Comparison of ENCODE assay signal across 16 cellular contexts in the genomic region with DNA sequence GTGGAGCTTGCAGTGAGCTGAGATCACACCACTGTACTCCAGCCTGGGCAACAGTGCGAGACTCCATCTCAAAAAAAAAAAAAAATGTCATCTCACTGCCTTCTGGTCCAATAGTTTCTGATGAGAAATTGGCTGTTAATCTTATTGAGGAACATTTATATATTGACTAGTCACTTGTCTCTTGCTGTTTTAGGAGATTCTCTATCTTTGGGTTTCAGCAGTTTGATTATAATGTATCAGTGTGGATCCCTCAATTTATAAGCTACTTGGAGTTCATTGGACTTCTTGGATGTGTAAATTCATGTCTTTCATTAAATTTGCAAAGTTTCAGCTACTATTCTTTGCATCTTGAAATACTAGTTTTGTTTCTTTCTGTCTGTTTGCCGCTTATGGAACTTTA. TPM values are rescaled to one million over a fixed set of nuclear protein-coding genes. Genes with fewer than 3 reads are reported as not detected.
DNase-seq lines count a peak whose midpoint lies in the region; ATAC-seq and TF ChIP-seq lines count a peak whose summit lies in the region.
"Had no signal": no experiment of that assay in that cellular context is flagged by ENCODE, and none has a peak within 500 bp of the region (broad histone marks: within the 10 kb centered on the region; RNA-seq: fewer than 3 reads in every experiment).

No MANE protein-coding gene starts in this region.

- no peaks in the 10 kb centered on the region for H3K79me1 ChIP-seq in trophoblast cell (ENCODE audit: low read length)

- H3K23ac ChIP-seq in trophoblast cell (ENCODE audit: low read length) = no peak overlapping the region

- H3K9me3 ChIP-seq in trophoblast cell (ENCODE audit: insufficient read depth, low read depth, low read length) = peaks cover 3% of the 10 kb centered on the region

- H4K91ac ChIP-seq in trophoblast cell (ENCODE audit: low read depth, low read length) = no peak overlapping the region

- H3K27ac Mint-ChIP-seq in activated CD8-positive, alpha-beta T cell treated with anti-CD3 and anti-CD28 coated beads for 36 hours = peak overlapping the region; percentile 27
- no peak overlapping the region for H3K27ac Mint-ChIP-seq in activated CD8-positive, alpha-beta T cell treated with anti-CD3 and anti-CD28 coated beads, Interleukin-2, amount 10 ng/mL, durations not matched to agents 7 days and 5 days
- H3K27ac Mint-ChIP-seq in activated naive CD8-positive, alpha-beta T cell treated with anti-CD3 and anti-CD28 coated beads, Interleukin-2, amount 50 U/mL, for 24 hours = peak overlapping the region; percentile 6
- no peak overlapping the region for H3K27ac Mint-ChIP-seq in activated naive CD8-positive, alpha-beta T cell treated with anti-CD3 and anti-CD28 coated beads for 36 hours
- peak overlapping the region; percentile 72 for H3K27ac Mint-ChIP-seq in central memory CD8-positive, alpha-beta T cell (ENCODE audit: low read depth)
- H3K27ac Mint-ChIP-seq: H9 had no signal

- no peak overlapping the region for H2BK5ac ChIP-seq in trophoblast cell (ENCODE audit: low read depth, low read length, poor library complexity)

- TF ChIP-seq CTCF in activated CD8-positive, alpha-beta T cell treated with anti-CD3 and anti-CD28 coated beads for 36 hours (IDR thresholded peaks at IDR 0.05) = no peak

- no peak overlapping the region for H3K18ac ChIP-seq in trophoblast cell (ENCODE audit: low read length)

- no peak overlapping the region for H2BK120ac ChIP-seq in trophoblast cell (ENCODE audit: insufficient read depth, low read length, poor library complexity)

- H3K9me3 Mint-ChIP-seq in activated CD8-positive, alpha-beta T cell treated with anti-CD3 and anti-CD28 coated beads for 36 hours = peaks cover 17% of the 10 kb centered on the region
- H3K9me3 Mint-ChIP-seq in activated CD8-positive, alpha-beta T cell treated with anti-CD3 and anti-CD28 coated beads, Interleukin-2, amount 10 ng/mL, durations not matched to agents 7 days and 5 days (ENCODE audit: insufficient read depth) = peaks cover 12% of the 10 kb centered on the region
- H3K9me3 Mint-ChIP-seq in activated naive CD8-positive, alpha-beta T cell treated with anti-CD3 and anti-CD28 coated beads, Interleukin-2, amount 50 U/mL, for 24 hours = peaks cover 11% of the 10 kb centered on the region
- peaks cover 21% of the 10 kb centered on the region for H3K9me3 Mint-ChIP-seq in activated naive CD8-positive, alpha-beta T cell treated with anti-CD3 and anti-CD28 coated beads for 36 hours
- H3K9me3 Mint-ChIP-seq in central memory CD8-positive, alpha-beta T cell = peaks cover 6% of the 10 kb centered on the region

- peaks cover 64% of the 10 kb centered on the region for H3K36me3 Mint-ChIP-seq in activated CD8-positive, alpha-beta T cell treated with anti-CD3 and anti-CD28 coated beads for 36 hours (ENCODE audit: low read depth)
- H3K36me3 Mint-ChIP-seq in activated CD8-positive, alpha-beta T cell treated with anti-CD3 and anti-CD28 coated beads, Interleukin-2, amount 10 ng/mL, durations not matched to agents 7 days and 5 days (ENCODE audit: low read depth) = peaks cover 78% of the 10 kb centered on the region
- peaks cover 59% of the 10 kb centered on the region for H3K36me3 Mint-ChIP-seq in activated naive CD8-positive, alpha-beta T cell treated with anti-CD3 and anti-CD28 coated beads, Interleukin-2, amount 50 U/mL, for 24 hours (ENCODE audit: low read depth)
- H3K36me3 Mint-ChIP-seq in activated naive CD8-positive, alpha-beta T cell treated with anti-CD3 and anti-CD28 coated beads for 36 hours = peaks cover 73% of the 10 kb centered on the region
- H3K36me3 Mint-ChIP-seq in central memory CD8-positive, alpha-beta T cell (ENCODE audit: insufficient read depth) = peaks cover 64% of the 10 kb centered on the region

- no peak overlapping the region for H4K12ac ChIP-seq in trophoblast cell (ENCODE audit: low read depth, low read length)

- H2AFZ ChIP-seq in trophoblast cell (ENCODE audit: insufficient read depth, low read length, poor library complexity) = no peak overlapping the region

- no peak overlapping the region for H3K4me3 Mint-ChIP-seq in activated CD8-positive, alpha-beta T cell treated with anti-CD3 and anti-CD28 coated beads for 36 hours
- no peak overlapping the region for H3K4me3 Mint-ChIP-seq in activated CD8-positive, alpha-beta T cell treated with anti-CD3 and anti-CD28 coated beads, Interleukin-2, amount 10 ng/mL, durations not matched to agents 7 days and 5 days
- H3K4me3 Mint-ChIP-seq in activated naive CD8-positive, alpha-beta T cell treated with anti-CD3 and anti-CD28 coated beads, Interleukin-2, amount 50 U/mL, for 24 hours = no peak overlapping the region
- H3K4me3 Mint-ChIP-seq in activated naive CD8-positive, alpha-beta T cell treated with anti-CD3 and anti-CD28 coated beads for 36 hours = no peak overlapping the region
- H3K4me3 Mint-ChIP-seq in central memory CD8-positive, alpha-beta T cell = no peak overlapping the region
- H3K4me3 Mint-ChIP-seq: CD14-positive monocyte; CD4-positive, alpha-beta memory T cell; H9 had no signal

- no peak overlapping the region for H3K4me3 ChIP-seq in trophoblast cell (ENCODE audit: low read depth, low read length)
- H3K4me3 ChIP-seq: BLaER1 had no signal

- H3K79me2 ChIP-seq in trophoblast cell (ENCODE audit: control insufficient read depth, insufficient read depth, low read length, poor library complexity) = no peaks in the 10 kb centered on the region

- ATAC-seq in activated CD8-positive, alpha-beta T cell treated with anti-CD3 and anti-CD28 coated beads for 36 hours = no peak
- no peak for ATAC-seq in activated CD8-positive, alpha-beta T cell treated with anti-CD3 and anti-CD28 coated beads, Interleukin-2, amount 10 ng/mL, durations not matched to agents 7 days and 5 days
- ATAC-seq in activated naive CD8-positive, alpha-beta T cell treated with anti-CD3 and anti-CD28 coated beads, Interleukin-2, amount 50 U/mL, for 24 hours = no peak
- ATAC-seq in central memory CD8-positive, alpha-beta T cell (replicated peaks; ENCODE audit: extremely low read depth, poor library complexity, severe bottlenecking) = no peak
- ATAC-seq in GM18519 (IDR thresholded peaks at IDR 0.05; ENCODE audit: low FRiP score, unreplicated experiment) = no peak

- DNase-seq in activated CD8-positive, alpha-beta T cell treated with anti-CD3 and anti-CD28 coated beads for 36 hours = no peak
- DNase-seq in activated CD8-positive, alpha-beta T cell treated with anti-CD3 and anti-CD28 coated beads, Interleukin-2, amount 10 ng/mL, durations not matched to agents 7 days and 5 days = no peak
- no peak for DNase-seq in activated naive CD8-positive, alpha-beta T cell treated with anti-CD3 and anti-CD28 coated beads, Interleukin-2, amount 50 U/mL, for 24 hours
- DNase-seq in activated naive CD8-positive, alpha-beta T cell treated with anti-CD3 and anti-CD28 coated beads for 36 hours = no peak
- DNase-seq in OCI-M1 (lab: John Stamatoyannopoulos, UW) = peak; percentile 10
- no peak for DNase-seq in central memory CD8-positive, alpha-beta T cell (ENCODE audit: low spot score in 2 of 2)
- no peak for DNase-seq in trophoblast cell
- DNase-seq: 8988T; CD4-positive, alpha-beta memory T cell; DMS 273 treated with DMSO at 0.1 percent for 48 hours; H9 had no signal

- H3K36me3 ChIP-seq in trophoblast cell (ENCODE audit: control insufficient read depth in 1 of 2, insufficient read depth in 2 of 2, low read length in 2 of 2) = peaks cover 41 to 43% of the 10 kb centered on the region in 2 experiments

- H3K4ac ChIP-seq in trophoblast cell (ENCODE audit: low read depth, low read length) = no peak overlapping the region

- no peak overlapping the region for H4K8ac ChIP-seq in trophoblast cell (ENCODE audit: low read depth, low read length)

- H3K4me2 ChIP-seq in trophoblast cell (ENCODE audit: low read length) = no peak overlapping the region
- H3K4me2 ChIP-seq: BLaER1 had no signal

- no peak overlapping the region for H3K27ac ChIP-seq in trophoblast cell (ENCODE audit: low read depth, low read length)
- H3K27ac ChIP-seq: BLaER1 had no signal

- WGBS in trophoblast cell (ENCODE audit: extremely low coverage, insufficient coverage, insufficient read length) = no CpG with 5 or more reads among the region's 2 CpGs

- no peak overlapping the region for H2AK5ac ChIP-seq in trophoblast cell (ENCODE audit: low read length)

- peaks cover 40% of the 10 kb centered on the region for H3K4me1 Mint-ChIP-seq in activated CD8-positive, alpha-beta T cell treated with anti-CD3 and anti-CD28 coated beads for 36 hours (ENCODE audit: low read depth)
- peaks cover 22% of the 10 kb centered on the region for H3K4me1 Mint-ChIP-seq in activated CD8-positive, alpha-beta T cell treated with anti-CD3 and anti-CD28 coated beads, Interleukin-2, amount 10 ng/mL, durations not matched to agents 7 days and 5 days (ENCODE audit: low read depth)
- H3K4me1 Mint-ChIP-seq in activated naive CD8-positive, alpha-beta T cell treated with anti-CD3 and anti-CD28 coated beads, Interleukin-2, amount 50 U/mL, for 24 hours = peaks cover 34% of the 10 kb centered on the region
- H3K4me1 Mint-ChIP-seq in activated naive CD8-positive, alpha-beta T cell treated with anti-CD3 and anti-CD28 coated beads for 36 hours = peaks cover 18% of the 10 kb centered on the region
- peaks cover 42% of the 10 kb centered on the region for H3K4me1 Mint-ChIP-seq in central memory CD8-positive, alpha-beta T cell
- H3K4me1 Mint-ChIP-seq: CD14-positive monocyte, H9 had no signal

- H3K14ac ChIP-seq in trophoblast cell (ENCODE audit: low read length) = no peak overlapping the region

- no peaks in the 10 kb centered on the region for H3K27me3 Mint-ChIP-seq in activated CD8-positive, alpha-beta T cell treated with anti-CD3 and anti-CD28 coated beads for 36 hours
- no peaks in the 10 kb centered on the region for H3K27me3 Mint-ChIP-seq in activated CD8-positive, alpha-beta T cell treated with anti-CD3 and anti-CD28 coated beads, Interleukin-2, amount 10 ng/mL, durations not matched to agents 7 days and 5 days (ENCODE audit: low read depth)
- H3K27me3 Mint-ChIP-seq in activated naive CD8-positive, alpha-beta T cell treated with anti-CD3 and anti-CD28 coated beads, Interleukin-2, amount 50 U/mL, for 24 hours = no peaks in the 10 kb centered on the region
- no peaks in the 10 kb centered on the region for H3K27me3 Mint-ChIP-seq in activated naive CD8-positive, alpha-beta T cell treated with anti-CD3 and anti-CD28 coated beads for 36 hours
- no peaks in the 10 kb centered on the region for H3K27me3 Mint-ChIP-seq in central memory CD8-positive, alpha-beta T cell
- H3K27me3 Mint-ChIP-seq: CD4-positive, alpha-beta memory T cell had no signal

- H3K9ac ChIP-seq in trophoblast cell (ENCODE audit: low read length) = no peak overlapping the region
- H3K9ac ChIP-seq: BLaER1 had no signal

- H2BK12ac ChIP-seq in trophoblast cell (ENCODE audit: low read length) = no peak overlapping the region

- no peaks in the 10 kb centered on the region for H3K27me3 ChIP-seq in trophoblast cell (ENCODE audit: insufficient read depth, low read length)
- H3K27me3 ChIP-seq: BLaER1 had no signal

- CTCF ChIA-PET in activated CD8-positive, alpha-beta T cell treated with anti-CD3 and anti-CD28 coated beads for 36 hours (lab: Charles Lee) = interaction anchor here (0.8 to 1.5 kb wide), 2 partner anchors 11 to 56 kb away, joined by 3 to 8 read pairs; a partner anchor contains a TSS
- CTCF ChIA-PET in activated CD8-positive, alpha-beta T cell treated with anti-CD3 and anti-CD28 coated beads, Interleukin-2, amount 10 ng/mL, durations not matched to agents 7 days and 5 days (lab: Charles Lee) = interaction anchor here (0.9 to 1.2 kb wide), 2 partner anchors 11 to 17 kb away, joined by 3 to 10 read pairs; a partner anchor contains a TSS

- intact Hi-C loops in activated CD8-positive, alpha-beta T cell treated with anti-CD3 and anti-CD28 coated beads for 36 hours (cut with micrococcal nuclease) = no loop called here

- POLR2A ChIA-PET in activated CD8-positive, alpha-beta T cell treated with anti-CD3 and anti-CD28 coated beads for 36 hours (lab: Charles Lee) = interaction anchor here (1.2 to 1.8 kb wide), 2 partner anchors 10 to 11 kb away, joined by 5 read pairs; a partner anchor contains a TSS
- POLR2A ChIA-PET in activated CD8-positive, alpha-beta T cell treated with anti-CD3 and anti-CD28 coated beads, Interleukin-2, amount 10 ng/mL, durations not matched to agents 7 days and 5 days (lab: Charles Lee) = no interaction called here

- H3K4me1 ChIP-seq in trophoblast cell (ENCODE audit: control insufficient read depth in 1 of 2, insufficient read depth in 2 of 2, low read length in 2 of 2) = no peaks in the 10 kb centered on the region
- H3K4me1 ChIP-seq: BLaER1 had no signal

RNA-seq across cellular contexts. Expression of a gene that starts 11.2 kb away (rescaled TPM):
- 10 to 100 TPM; 22.4 to 22.5 TPM for total RNA-seq in activated CD8-positive, alpha-beta T cell treated with anti-CD3 and anti-CD28 coated beads for 36 hours
- 10 to 100 TPM; 38.6 to 43.5 TPM for total RNA-seq in activated CD8-positive, alpha-beta T cell treated with anti-CD3 and anti-CD28 coated beads, Interleukin-2, amount 10 ng/mL, durations not matched to agents 7 days and 5 days
- total RNA-seq in activated naive CD8-positive, alpha-beta T cell treated with anti-CD3 and anti-CD28 coated beads for 36 hours = 10 to 100 TPM; 22.0 to 22.1 TPM
- polyA plus RNA-seq in trophoblast cell (2013) = 13.5 and 15.2 TPM in 2 replicates

RNA-seq across cellular contexts. Expression of a gene that starts 11.2 kb away (rescaled TPM):
- total RNA-seq in activated CD8-positive, alpha-beta T cell treated with anti-CD3 and anti-CD28 coated beads for 36 hours = 10 to 100 TPM; 41.7 to 44.2 TPM
- total RNA-seq in activated CD8-positive, alpha-beta T cell treated with anti-CD3 and anti-CD28 coated beads, Interleukin-2, amount 10 ng/mL, durations not matched to agents 7 days and 5 days = 10 to 100 TPM; 55.2 to 57.6 TPM
- total RNA-seq in activated naive CD8-positive, alpha-beta T cell treated with anti-CD3 and anti-CD28 coated beads for 36 hours = 10 to 100 TPM; 49.5 to 50.1 TPM
- polyA plus RNA-seq in trophoblast cell (2013) = 8.2 and 8.3 TPM in 2 replicates

RNA-seq across cellular contexts. Expression of a gene that starts 17.5 kb away (rescaled TPM):
- 10 to 100 TPM; 15.5 to 16.8 TPM for total RNA-seq in activated CD8-positive, alpha-beta T cell treated with anti-CD3 and anti-CD28 coated beads for 36 hours
- total RNA-seq in activated CD8-positive, alpha-beta T cell treated with anti-CD3 and anti-CD28 coated beads, Interleukin-2, amount 10 ng/mL, durations not matched to agents 7 days and 5 days = 100 to 1,000 TPM; 163 to 165 TPM
- total RNA-seq in activated naive CD8-positive, alpha-beta T cell treated with anti-CD3 and anti-CD28 coated beads for 36 hours = 10 to 100 TPM in 1 of 2 experiments, 1 to 10 TPM in 1; 9.3 to 12.2 TPM
- 2.0 TPM in 2 replicates for polyA plus RNA-seq in trophoblast cell (2013)

RNA-seq across cellular contexts. Expression of a gene that starts 20.6 kb away (rescaled TPM):
- 10 to 100 TPM; 38.5 to 39.8 TPM for total RNA-seq in activated CD8-positive, alpha-beta T cell treated with anti-CD3 and anti-CD28 coated beads for 36 hours
- total RNA-seq in activated CD8-positive, alpha-beta T cell treated with anti-CD3 and anti-CD28 coated beads, Interleukin-2, amount 10 ng/mL, durations not matched to agents 7 days and 5 days = 10 to 100 TPM; 97.2 TPM
- 10 to 100 TPM; 25.7 to 29.3 TPM for total RNA-seq in activated naive CD8-positive, alpha-beta T cell treated with anti-CD3 and anti-CD28 coated beads for 36 hours
- 79.0 and 79.6 TPM in 2 replicates for polyA plus RNA-seq in trophoblast cell (2013)

RNA-seq across cellular contexts. Expression of a gene that starts 22.5 kb away (rescaled TPM):
- total RNA-seq in activated CD8-positive, alpha-beta T cell treated with anti-CD3 and anti-CD28 coated beads for 36 hours = not detected
- total RNA-seq in activated CD8-positive, alpha-beta T cell treated with anti-CD3 and anti-CD28 coated beads, Interleukin-2, amount 10 ng/mL, durations not matched to agents 7 days and 5 days = not detected
- not detected for total RNA-seq in activated naive CD8-positive, alpha-beta T cell treated with anti-CD3 and anti-CD28 coated beads for 36 hours
- 0.73 and 0.85 TPM in 2 replicates for polyA plus RNA-seq in trophoblast cell (2013)
- total RNA-seq: A673; CD4-positive, alpha-beta memory T cell; H1; H9 had no signal
- polyA plus RNA-seq: CD14-positive monocyte; CD4-positive, alpha-beta memory T cell had no signal

Comparison
In these comparisons a context has a peak if more than half of its experiments do, and no peak if none do; other contexts are left out.
1. H3K27ac Mint-ChIP-seq: peak in activated CD8-positive, alpha-beta T cell treated with anti-CD3 and anti-CD28 coated beads for 36 hours (single experiment), activated naive CD8-positive, alpha-beta T cell treated with anti-CD3 and anti-CD28 coated beads, Interleukin-2, amount 50 U/mL, for 24 hours (single experiment) and central memory CD8-positive, alpha-beta T cell (single experiment); none in activated CD8-positive, alpha-beta T cell treated with anti-CD3 and anti-CD28 coated beads, Interleukin-2, amount 10 ng/mL, durations not matched to agents 7 days and 5 days (single experiment) and activated naive CD8-positive, alpha-beta T cell treated with anti-CD3 and anti-CD28 coated beads for 36 hours (single experiment).
2. RNA of a gene that starts 17.5 kb away (total RNA-seq): 163 to 165 TPM in activated CD8-positive, alpha-beta T cell treated with anti-CD3 and anti-CD28 coated beads, Interleukin-2, amount 10 ng/mL, durations not matched to agents 7 days and 5 days; 15.5 to 16.8 TPM in activated CD8-positive, alpha-beta T cell treated with anti-CD3 and anti-CD28 coated beads for 36 hours and 9.3 to 12.2 TPM in activated naive CD8-positive, alpha-beta T cell treated with anti-CD3 and anti-CD28 coated beads for 36 hours; every median in the first group is over 4 times any median in the second.